9 cellular contexts compared by ENCODE assay signal in the genomic region with DNA sequence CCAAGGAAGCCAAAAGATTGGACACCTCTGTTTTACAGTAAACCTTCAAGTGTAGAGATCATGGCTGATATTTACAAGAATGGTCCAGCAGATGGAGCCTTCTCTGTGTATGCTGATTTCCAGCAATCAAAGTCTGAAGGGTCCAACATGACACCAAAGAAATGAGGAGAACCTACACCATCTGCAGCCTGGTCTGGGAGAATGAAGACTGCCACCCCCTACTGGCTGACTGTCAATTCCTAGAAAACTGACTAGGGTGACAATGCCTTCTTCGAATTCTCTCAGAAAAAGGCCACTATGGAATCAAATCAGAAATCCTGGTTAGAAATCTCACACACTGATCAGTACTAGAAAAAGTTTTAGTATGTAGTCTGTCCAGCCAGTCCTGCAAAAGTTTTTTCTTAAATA.
DNase-seq lines count a peak whose midpoint lies in the region; ATAC-seq, FAIRE-seq and TF ChIP-seq lines count a peak whose summit lies in the region.
"Had no signal": no experiment of that assay in that cellular context is flagged by ENCODE, and none has a peak within 500 bp of the region (broad histone marks: within the 10 kb centered on the region; RNA-seq: fewer than 3 reads in every experiment).

No MANE protein-coding gene starts in this region.

- FAIRE-seq in GM18507 (lab: Jason Lieb, UNC), result peak; percentile 63

- peak; percentile 34 to 67 (median 53) for TF ChIP-seq CTCF in body of pancreas (IDR thresholded peaks at IDR 0.05)

- peak; percentile 61 for DNase-seq in AG20443 (ENCODE audit: low spot score)
- no peak for DNase-seq in GM18507 (ENCODE audit: extremely low spot score, insufficient read length, low read depth)
- peak; percentile 51 to 57 for DNase-seq in NCI-H446 (lab: John Stamatoyannopoulos, UW)
- DNase-seq in body of pancreas, result peak; percentile 19 to 56 (median 29)
- DNase-seq in islet precursor cell, result peak; percentile 61

- no peak for TF ChIP-seq POLR2A in body of pancreas (IDR thresholded peaks at IDR 0.05)

- H3K36me3 ChIP-seq in body of pancreas (replicated peaks in 1 of 2; ENCODE audit: insufficient read depth in 1 of 2, low read depth in 2 of 2), result no peaks in the 10 kb centered on the region

- H3K27me3 ChIP-seq in body of pancreas, result no peaks in the 10 kb centered on the region

- ATAC-seq in body of pancreas (peak; percentile 52), GM21423 (IDR thresholded peaks at IDR 0.05; ENCODE audit: unreplicated experiment) (no peak), HG02642 (IDR thresholded peaks at IDR 0.05; ENCODE audit: poor library complexity, unreplicated experiment) (no peak), HG02973 (IDR thresholded peaks at IDR 0.05; ENCODE audit: unreplicated experiment) (no peak)

- 67 to 70% methylated on average over 1 of the region's 1 CpG for WGBS in body of pancreas, 2 donors

- H3K4me3 ChIP-seq in body of pancreas, result no peak overlapping the region
- H3K4me3 ChIP-seq: lung had no signal

- H3K27ac ChIP-seq in body of pancreas, result no peak overlapping the region

- intact Hi-C loops in body of pancreas (cut with DNase I), result no loop called here

- no peaks in the 10 kb centered on the region for H3K4me1 ChIP-seq in body of pancreas

- no peaks in the 10 kb centered on the region for H3K9me3 ChIP-seq in body of pancreas
